ENCODE assay signal across 8 cellular contexts in genomic region chr7:74483402-74484336, GRCh38. TPM values are rescaled to one million over a fixed set of nuclear protein-coding genes. Genes with fewer than 3 reads are reported as not detected.
DNase-seq lines count a peak whose midpoint lies in the region; ATAC-seq and TF ChIP-seq lines count a peak whose summit lies in the region.

No MANE protein-coding gene starts in this region.

- peak; percentile 77 for DNase-seq in ELR (ENCODE audit: low read depth)
- DNase-seq in SK-N-MC (ENCODE audit: low read depth, low spot score) = no peak
- DNase-seq in fibroblast of peridontal ligament (ENCODE audit: extremely low read depth) = peak; percentile 63
- DNase-seq in sigmoid colon = no peak
- no peak for DNase-seq in activated CD4-positive, alpha-beta T cell treated with anti-CD3 and anti-CD28 coated beads for 48 hours
- DNase-seq in DMS53 (lab: John Stamatoyannopoulos, UW) = no peak

- intact Hi-C loops in sigmoid colon (cut with DNase I) = no loop called here

- TF ChIP-seq CTCF in sigmoid colon (IDR thresholded peaks at IDR 0.05) = no peak

- no peak for TF ChIP-seq EP300 in sigmoid colon (IDR thresholded peaks at IDR 0.05)

- H3K4me3 ChIP-seq in SK-N-MC = peak overlapping the region; percentile 47
- no peak overlapping the region for H3K4me3 ChIP-seq in sigmoid colon

- H3K27me3 ChIP-seq in sigmoid colon = no peaks in the 10 kb centered on the region

- TF ChIP-seq POLR2A in sigmoid colon (IDR thresholded peaks at IDR 0.05) = no peak

- H3K27ac ChIP-seq in SK-N-MC (peak overlapping the region; percentile 94), sigmoid colon (peak overlapping the region; percentile 87 to 95 (median 94))

- H3K9ac ChIP-seq in SK-N-MC (ENCODE audit: insufficient read length) = peak overlapping the region; percentile 17

- 53 to 75% methylated on average over 11 of the region's 11 CpGs for WGBS in sigmoid colon, 2 donors

- no peaks in the 10 kb centered on the region for H3K36me3 ChIP-seq in SK-N-MC (ENCODE audit: insufficient read depth, low read length)
- H3K36me3 ChIP-seq in sigmoid colon = no peaks in the 10 kb centered on the region

- ATAC-seq in HG03520 (IDR thresholded peaks at IDR 0.05; ENCODE audit: unreplicated experiment) (no peak), GM19452 (IDR thresholded peaks at IDR 0.05; ENCODE audit: unreplicated experiment) (no peak)

- H3K4me1 ChIP-seq in sigmoid colon = peaks cover 0 to 57% (median 52%) of the 10 kb centered on the region in 4 donors

- no peaks in the 10 kb centered on the region for H3K9me3 ChIP-seq in SK-N-MC (ENCODE audit: low read depth, low read length)
- H3K9me3 ChIP-seq in sigmoid colon = no peaks in the 10 kb centered on the region

RNA-seq across cellular contexts. Expression of gene GTF2IRD1, which starts 30.0 kb away (rescaled TPM):
- total RNA-seq in sigmoid colon = 10 to 100 TPM; 15.0 to 24.2 (median 17.9) TPM
- 10 to 100 TPM in 1 of 3 donors, 1 to 10 TPM in 2; 1.8 to 13.6 (median 3.5) TPM for polyA plus RNA-seq in sigmoid colon

Comparison
In these comparisons a context has a peak if more than half of its experiments do, and no peak if none do; other contexts are left out.
1. DNase-seq: peak in ELR (single experiment) and fibroblast of peridontal ligament (single experiment); none in SK-N-MC (single experiment), sigmoid colon (single experiment), activated CD4-positive, alpha-beta T cell treated with anti-CD3 and anti-CD28 coated beads for 48 hours (single experiment) and DMS53 (single experiment).